10 cellular contexts compared by ENCODE assay signal in the genomic region with DNA sequence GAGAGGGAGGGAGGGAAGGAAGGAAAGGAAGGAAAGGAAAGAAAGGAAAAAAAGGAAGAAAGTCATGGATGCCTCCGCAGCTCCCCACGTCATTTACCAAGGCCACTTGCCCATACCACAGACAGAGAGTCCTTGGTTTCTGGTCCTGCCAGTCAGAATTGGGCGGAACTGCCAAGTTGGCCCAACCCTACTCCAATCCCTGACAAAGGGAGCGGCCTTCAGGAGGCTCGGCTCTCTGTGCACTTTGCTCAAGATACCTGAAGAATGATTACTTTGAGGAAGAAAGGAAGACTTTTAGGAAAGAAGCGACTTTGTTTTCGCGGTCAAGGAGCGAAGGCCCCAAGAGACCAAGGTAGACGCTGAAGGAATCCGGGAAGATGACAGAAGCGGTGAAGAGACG. TPM values are rescaled to one million over a fixed set of nuclear protein-coding genes. Genes with fewer than 3 reads are reported as not detected.
DNase-seq lines count a peak whose midpoint lies in the region; ATAC-seq and TF ChIP-seq lines count a peak whose summit lies in the region.
"Had no signal": no experiment of that assay in that cellular context is flagged by ENCODE, and none has a peak within 500 bp of the region (broad histone marks: within the 10 kb centered on the region; RNA-seq: fewer than 3 reads in every experiment).

No MANE protein-coding gene starts in this region.

- H3K4me1 ChIP-seq in naive thymus-derived CD4-positive, alpha-beta T cell (ENCODE audit: control insufficient read depth in 2 of 2, insufficient read depth in 2 of 2, low read length in 2 of 2) = peaks cover 0 to 3% of the 10 kb centered on the region in 2 donors

- no peak overlapping the region for H3K4me3 ChIP-seq in naive thymus-derived CD4-positive, alpha-beta T cell (ENCODE audit: low read length)

- H3K27ac Mint-ChIP-seq in activated T-cell treated with anti-CD3 and anti-CD28 coated beads, Interleukin-2, amount 50 U/mL, for 72 hours = no peak overlapping the region
- peak overlapping the region in 3 of 9 donors; percentile 6 to 78 (median 76) for H3K27ac Mint-ChIP-seq in naive thymus-derived CD4-positive, alpha-beta T cell
- peak overlapping the region; percentile 84 for H3K27ac Mint-ChIP-seq in type B pancreatic cell
- H3K27ac Mint-ChIP-seq: activated T-cell treated with anti-CD3 and anti-CD28 coated beads, Interleukin-2, amount 50 U/mL, for 24 hours had no signal

- no peak overlapping the region for H3K27ac ChIP-seq in naive thymus-derived CD4-positive, alpha-beta T cell (ENCODE audit: low read depth, low read length)

- H3K9me3 Mint-ChIP-seq in activated T-cell treated with anti-CD3 and anti-CD28 coated beads, Interleukin-2, amount 50 U/mL, for 72 hours = no peaks in the 10 kb centered on the region
- H3K9me3 Mint-ChIP-seq in naive thymus-derived CD4-positive, alpha-beta T cell = peaks cover 0 to 1% (median 0%) of the 10 kb centered on the region in 11 donors
- no peaks in the 10 kb centered on the region for H3K9me3 Mint-ChIP-seq in type B pancreatic cell
- H3K9me3 Mint-ChIP-seq: activated T-cell treated with anti-CD3 and anti-CD28 coated beads, Interleukin-2, amount 50 U/mL, for 24 hours had no signal

- H3K9me3 ChIP-seq in naive thymus-derived CD4-positive, alpha-beta T cell (ENCODE audit: control insufficient read depth in 2 of 3, low read length in 3 of 3) = no peaks in the 10 kb centered on the region

- peaks cover 11% of the 10 kb centered on the region for H3K27me3 Mint-ChIP-seq in activated T-cell treated with anti-CD3 and anti-CD28 coated beads, Interleukin-2, amount 50 U/mL, for 72 hours (ENCODE audit: low read depth)
- H3K27me3 Mint-ChIP-seq in naive thymus-derived CD4-positive, alpha-beta T cell = peaks cover 8 to 27% (median 10%) of the 10 kb centered on the region in 5 donors
- H3K27me3 Mint-ChIP-seq in type B pancreatic cell = no peaks in the 10 kb centered on the region

- no peak for ATAC-seq in activated T-cell treated with anti-CD3 and anti-CD28 coated beads, Interleukin-2, amount 50 U/mL, for 72 hours (replicated peaks in 1 of 2)
- ATAC-seq in esophagus mucosa = peak; percentile 84
- no peak for ATAC-seq in naive thymus-derived CD4-positive, alpha-beta T cell
- no peak for ATAC-seq in GM21381 (IDR thresholded peaks at IDR 0.05; ENCODE audit: unreplicated experiment)

- no peak for TF ChIP-seq CTCF in type B pancreatic cell (conservative IDR thresholded peaks at IDR 0.05)

- POLR2A ChIA-PET in naive thymus-derived CD4-positive, alpha-beta T cell (lab: Charles Lee) = interaction anchor here (1.0 kb wide), 1 partner anchor 29 kb away, joined by 3 read pairs; no protein-coding TSS in a partner anchor

- CTCF ChIA-PET in naive thymus-derived CD4-positive, alpha-beta T cell (lab: Charles Lee) = interaction anchor here (0.6 to 1.3 kb wide), 2 partner anchors 30 to 135 kb away, joined by 3 read pairs; no protein-coding TSS in a partner anchor

- intact Hi-C loops in naive thymus-derived CD4-positive, alpha-beta T cell (cut with micrococcal nuclease) = loop anchor here in 1 of 2 donors (2.0 kb wide), 1 partner anchor 14 kb away; no protein-coding TSS in a partner anchor

- no peak for DNase-seq in activated T-cell treated with anti-CD3 and anti-CD28 coated beads, Interleukin-2, amount 50 U/mL, for 72 hours
- DNase-seq in activated T-cell treated with anti-CD3 and anti-CD28 coated beads, Interleukin-2, amount 50 U/mL, for 48 hours = no peak
- no peak for DNase-seq in naive thymus-derived CD4-positive, alpha-beta T cell
- DNase-seq in type B pancreatic cell (ENCODE audit: extremely low spot score, unreplicated experiment) (no peak), SK-N-DZ (ENCODE audit: low spot score) (no peak)
- no peak for DNase-seq in NK-92 treated with Interleukin-12 subunit alpha and Interleukin-12 subunit beta, amount 100 ng/mL, for 24 hours (lab: John Stamatoyannopoulos, UW)

- no peaks in the 10 kb centered on the region for H3K27me3 ChIP-seq in naive thymus-derived CD4-positive, alpha-beta T cell (ENCODE audit: control insufficient read depth in 2 of 2, insufficient read depth in 2 of 2, low read length in 2 of 2)

- H3K4me1 Mint-ChIP-seq in activated T-cell treated with anti-CD3 and anti-CD28 coated beads, Interleukin-2, amount 50 U/mL, for 72 hours (ENCODE audit: low read depth) = peaks cover 17% of the 10 kb centered on the region
- peaks cover 0 to 38% (median 12%) of the 10 kb centered on the region in 7 donors for H3K4me1 Mint-ChIP-seq in naive thymus-derived CD4-positive, alpha-beta T cell
- H3K4me1 Mint-ChIP-seq in type B pancreatic cell (ENCODE audit: unreplicated experiment) = peaks cover 23% of the 10 kb centered on the region

- H3K36me3 ChIP-seq in naive thymus-derived CD4-positive, alpha-beta T cell (ENCODE audit: control insufficient read depth in 2 of 3, insufficient read depth in 3 of 3, low read length in 3 of 3) = no peaks in the 10 kb centered on the region

- H3K36me3 Mint-ChIP-seq in activated T-cell treated with anti-CD3 and anti-CD28 coated beads, Interleukin-2, amount 50 U/mL, for 72 hours (ENCODE audit: insufficient read depth in 2 of 2) = peaks cover 0 to 3% of the 10 kb centered on the region in 2 donors
- no peaks in the 10 kb centered on the region for H3K36me3 Mint-ChIP-seq in naive thymus-derived CD4-positive, alpha-beta T cell
- no peaks in the 10 kb centered on the region for H3K36me3 Mint-ChIP-seq in type B pancreatic cell

- H3K4me3 Mint-ChIP-seq in activated T-cell treated with anti-CD3 and anti-CD28 coated beads, Interleukin-2, amount 50 U/mL, for 72 hours = peak overlapping the region; percentile 35 to 36
- H3K4me3 Mint-ChIP-seq in naive thymus-derived CD4-positive, alpha-beta T cell = peak overlapping the region in 7 of 10 donors; percentile 32 to 64 (median 41)
- H3K4me3 Mint-ChIP-seq in type B pancreatic cell = peak overlapping the region; percentile 80
- H3K4me3 Mint-ChIP-seq: activated T-cell treated with anti-CD3 and anti-CD28 coated beads, Interleukin-2, amount 50 U/mL, for 24 hours had no signal

RNA-seq across cellular contexts. Expression of a gene that starts 49.1 kb away (rescaled TPM):
- not detected for total RNA-seq in activated T-cell treated with anti-CD3 and anti-CD28 coated beads, Interleukin-2, amount 50 U/mL, for 72 hours
- total RNA-seq in esophagus mucosa = not detected
- total RNA-seq in naive thymus-derived CD4-positive, alpha-beta T cell = not detected
- not detected for polyA plus RNA-seq in naive thymus-derived CD4-positive, alpha-beta T cell
- 0.97 and 3.1 TPM in 2 replicates for total RNA-seq in type B pancreatic cell (ENCODE audit: low replicate concordance)
- polyA plus RNA-seq in SK-N-DZ (2014; cell fraction: cytosol; rRNA removed) = not detected in 2 replicates
- polyA plus RNA-seq in SK-N-DZ (2014; cell fraction: nucleus; rRNA removed) = not detected in 2 replicates
- polyA plus RNA-seq: BJ had no signal

RNA-seq across cellular contexts. Expression of a gene that starts 55.5 kb away (rescaled TPM):
- 1 to 10 TPM; 1.7 TPM for total RNA-seq in activated T-cell treated with anti-CD3 and anti-CD28 coated beads, Interleukin-2, amount 50 U/mL, for 72 hours
- 1.00 TPM for total RNA-seq in esophagus mucosa
- 1 to 10 TPM in 2 of 5 experiments, under 1 TPM in 3; 0.22 to 3.3 (median 0.42) TPM for total RNA-seq in naive thymus-derived CD4-positive, alpha-beta T cell
- under 1 TPM in 1 of 2 donors, not detected in 1; 0.05 TPM for polyA plus RNA-seq in naive thymus-derived CD4-positive, alpha-beta T cell
- total RNA-seq in type B pancreatic cell (ENCODE audit: low replicate concordance) = 0.90 and 1.3 TPM in 2 replicates
- polyA plus RNA-seq in SK-N-DZ (2014; cell fraction: cytosol; rRNA removed) = 0.12 TPM in 1 of 2 replicates, not detected in the other
- 2.3 and 2.8 TPM in 2 replicates for polyA plus RNA-seq in SK-N-DZ (2014; cell fraction: nucleus; rRNA removed)
